ENCODE assay signal across 21 cellular contexts in the genomic region with DNA sequence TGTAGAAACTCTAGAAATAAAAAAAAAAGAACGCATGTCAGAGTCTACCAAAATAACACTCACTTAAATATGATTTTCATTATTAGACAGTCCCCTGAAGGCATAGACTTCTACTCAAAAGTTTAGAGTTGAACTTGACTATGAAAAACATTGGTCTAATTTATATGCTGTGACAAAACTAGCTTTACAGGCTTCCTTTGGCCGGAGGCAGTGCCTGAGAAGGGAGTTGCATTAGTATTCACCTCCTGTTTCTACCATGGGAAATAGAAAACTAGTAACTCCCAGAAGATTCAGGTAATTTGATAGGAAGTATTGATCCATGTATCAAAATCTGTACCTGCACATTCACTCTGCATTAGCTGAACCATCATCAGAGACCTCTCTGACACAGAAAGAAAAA.
DNase-seq lines count a peak whose midpoint lies in the region; FAIRE-seq and TF ChIP-seq lines count a peak whose summit lies in the region.
"Had no signal": no experiment of that assay in that cellular context is flagged by ENCODE, and none has a peak within 500 bp of the region (broad histone marks: within the 10 kb centered on the region; RNA-seq: fewer than 3 reads in every experiment).

No MANE protein-coding gene starts in this region.

- no peak for FAIRE-seq in urothelium cell line (lab: Jason Lieb, UNC)
- FAIRE-seq: D721Med, pancreas had no signal

- H3K27ac ChIP-seq in mucosa of rectum (ENCODE audit: low read depth in 2 of 2, low read length in 2 of 2) (peak overlapping the region; percentile 40 to 52), suprapubic skin (peak overlapping the region; percentile 75), ascending aorta (no peak overlapping the region)
- H3K27ac ChIP-seq: BLaER1, KMS-11, pancreas, WERI-Rb-1 had no signal

- no peaks in the 10 kb centered on the region for H3K9me3 ChIP-seq in mucosa of rectum (ENCODE audit: control insufficient read depth in 2 of 2, low read length in 2 of 2)
- H3K9me3 ChIP-seq in suprapubic skin = no peaks in the 10 kb centered on the region
- H3K9me3 ChIP-seq in ascending aorta = no peaks in the 10 kb centered on the region
- H3K9me3 ChIP-seq: BLaER1, HAP-1, pancreas had no signal

- peak; percentile 20 for DNase-seq in NCI-H526 treated with DMSO at 0.1 percent for 48 hours (lab: John Stamatoyannopoulos, UW)
- no peak for DNase-seq in NCI-H526 (lab: John Stamatoyannopoulos, UW)
- peak; percentile 66 for DNase-seq in epithelial cell of esophagus (ENCODE audit: low read depth)
- no peak for DNase-seq in suprapubic skin (ENCODE audit: low spot score in 2 of 2)
- DNase-seq in KG1 (lab: John Stamatoyannopoulos, UW) = no peak
- no peak for DNase-seq in ascending aorta (ENCODE audit: low spot score in 2 of 2)
- DNase-seq in urothelium cell line (ENCODE audit: low spot score) = no peak
- DNase-seq: activated CD4-positive, alpha-beta memory T cell treated with anti-CD3 and anti-CD28 coated beads, Interleukin-2, amount 10 ng/mL, durations not matched to agents 7 days and 5 days; activated T-cell treated with anti-CD3 and anti-CD28 coated beads, Interleukin-2, amount 50 U/mL, for 4 hours; dermis blood vessel endothelial cell; NCI-H2029; NCI-H524 treated with DMSO at 0.1 percent for 48 hours; stimulated activated CD4-positive, alpha-beta T cell treated with anti-CD3 and anti-CD28 coated beads, Interleukin-4, amount 100 ng/mL, for 4 hours; substantia nigra; WERI-Rb-1 had no signal

- peaks cover 9 to 21% of the 10 kb centered on the region in 2 donors for H3K4me1 ChIP-seq in mucosa of rectum (ENCODE audit: control insufficient read depth in 2 of 2, insufficient read depth in 2 of 2, low read length in 2 of 2)
- peaks cover 40% of the 10 kb centered on the region for H3K4me1 ChIP-seq in suprapubic skin
- peaks cover 0 to under 1% of the 10 kb centered on the region in 2 donors for H3K4me1 ChIP-seq in ascending aorta
- H3K4me1 ChIP-seq: BLaER1, pancreas had no signal

- intact Hi-C loops in ascending aorta (cut with DNase I) = loop anchor here (10.0 kb wide), 1 partner anchor 124 kb away; no protein-coding TSS in a partner anchor

- WGBS in suprapubic skin = 46% methylated on average over 2 of the region's 2 CpGs

- H3K27me3 ChIP-seq in mucosa of rectum (ENCODE audit: control insufficient read depth in 2 of 2, insufficient read depth in 2 of 2, low read length in 2 of 2) (no peaks in the 10 kb centered on the region), suprapubic skin (no peaks in the 10 kb centered on the region), ascending aorta (no peaks in the 10 kb centered on the region)
- H3K27me3 ChIP-seq: BLaER1, pancreas had no signal

- no peak overlapping the region for H3K4me3 ChIP-seq in epithelial cell of esophagus (ENCODE audit: low read length)
- no peak overlapping the region for H3K4me3 ChIP-seq in mucosa of rectum (ENCODE audit: low read length in 2 of 2)
- no peak overlapping the region for H3K4me3 ChIP-seq in suprapubic skin
- no peak overlapping the region for H3K4me3 ChIP-seq in ascending aorta
- H3K4me3 ChIP-seq: BLaER1, HAP-1, pancreas had no signal

- H3K9ac ChIP-seq in mucosa of rectum (ENCODE audit: low read depth in 1 of 2, low read length in 2 of 2) = no peak overlapping the region
- H3K9ac ChIP-seq: BLaER1, KMS-11 had no signal

- no peak for TF ChIP-seq EP300 in suprapubic skin (IDR thresholded peaks at IDR 0.05)

- TF ChIP-seq CTCF in epithelial cell of esophagus (IDR thresholded peaks at IDR 0.05; ENCODE audit: insufficient read depth, low read depth, low read length, missing control alignments) = no peak
- TF ChIP-seq CTCF in suprapubic skin (IDR thresholded peaks at IDR 0.05) = no peak
- TF ChIP-seq CTCF in ascending aorta (IDR thresholded peaks at IDR 0.05) = no peak

- H3K36me3 ChIP-seq in mucosa of rectum (ENCODE audit: control insufficient read depth in 2 of 2, insufficient read depth in 2 of 2, low read length in 2 of 2) = no peaks in the 10 kb centered on the region
- no peaks in the 10 kb centered on the region for H3K36me3 ChIP-seq in suprapubic skin
- H3K36me3 ChIP-seq in ascending aorta = no peaks in the 10 kb centered on the region
- H3K36me3 ChIP-seq: HAP-1, pancreas, WERI-Rb-1 had no signal

- TF ChIP-seq POLR2A in suprapubic skin (IDR thresholded peaks at IDR 0.05) = no peak

Comparison
In these comparisons a context has a peak if more than half of its experiments do, and no peak if none do; other contexts are left out.
1. DNase-seq: peak in NCI-H526 treated with DMSO at 0.1 percent for 48 hours (single experiment) and epithelial cell of esophagus (single experiment); none in NCI-H526 (0 of 2), suprapubic skin (0 of 2), KG1 (single experiment), ascending aorta (0 of 2) and urothelium cell line (single experiment).
2. H3K27ac ChIP-seq: peak in mucosa of rectum (2 of 2) and suprapubic skin (single experiment); none in ascending aorta (0 of 2).